24 cellular contexts compared by ENCODE assay signal in the genomic region with DNA sequence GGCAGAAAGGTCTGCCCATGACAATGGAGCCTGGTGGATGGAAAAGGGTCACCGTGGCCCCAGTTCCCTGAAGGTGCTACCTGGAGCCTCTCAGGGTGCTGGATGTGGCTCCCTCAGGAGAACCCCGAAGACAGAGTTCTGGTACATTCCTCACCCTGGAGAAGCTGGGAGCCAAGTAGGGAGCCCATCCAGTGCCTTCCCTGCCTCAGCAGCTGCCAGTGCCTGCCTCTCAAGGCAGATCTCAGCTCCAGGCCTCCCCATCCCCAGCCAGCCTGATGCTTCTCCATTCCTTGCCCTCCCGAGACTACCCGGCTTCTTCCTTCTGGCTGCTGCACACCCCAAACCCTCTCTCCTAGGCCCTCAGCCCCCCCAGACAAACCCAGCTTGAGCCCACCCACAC. TPM values are rescaled to one million over a fixed set of nuclear protein-coding genes. Genes with fewer than 3 reads are reported as not detected.
DNase-seq lines count a peak whose midpoint lies in the region; ATAC-seq, FAIRE-seq and TF ChIP-seq lines count a peak whose summit lies in the region.
"Had no signal": no experiment of that assay in that cellular context is flagged by ENCODE, and none has a peak within 500 bp of the region (broad histone marks: within the 10 kb centered on the region; RNA-seq: fewer than 3 reads in every experiment).

No MANE protein-coding gene starts in this region.

- ATAC-seq in heart left ventricle: no peak
- ATAC-seq in left ventricle myocardium superior: no peak
- ATAC-seq in GM18907 (IDR thresholded peaks at IDR 0.05; ENCODE audit: unreplicated experiment): no peak
- ATAC-seq: CD8-positive, alpha-beta T cell; HCT116 had no signal

- no peak overlapping the region for H3K4me3 ChIP-seq in heart left ventricle
- H3K4me3 ChIP-seq: A549; BLaER1 treated with 17β-estradiol and CSF1 and Interleukin-3, amounts not matched to agents 10 nM and 100 nM; GM23248 had no signal

- H3K27ac ChIP-seq in heart left ventricle: no peak overlapping the region
- H3K27ac ChIP-seq: A549; BLaER1 treated with 17β-estradiol and CSF1 and Interleukin-3, amounts not matched to agents 10 nM and 100 nM; GM23248 had no signal

- WGBS in heart left ventricle, 4 donors: 93 to 96% (median 94%) methylated on average over 4 of the region's 4 CpGs

- no peak for TF ChIP-seq POLR2A in heart left ventricle (IDR thresholded peaks at IDR 0.05)

- intact Hi-C loops in heart left ventricle (cut with DNase I): no loop called here
- intact Hi-C loops in left ventricle myocardium superior (cut with micrococcal nuclease): no loop called here

- TF ChIP-seq CTCF in heart left ventricle (IDR thresholded peaks at IDR 0.05): no peak
- TF ChIP-seq CTCF in chondrocyte (IDR thresholded peaks at IDR 0.05): no peak
- no peak for TF ChIP-seq CTCF in nephron progenitor cell (IDR thresholded peaks at IDR 0.05)

- no peak overlapping the region for H3K4me3 Mint-ChIP-seq in chondrocyte (ENCODE audit: unreplicated experiment)
- H3K4me3 Mint-ChIP-seq in nephron progenitor cell: no peak overlapping the region
- H3K4me3 Mint-ChIP-seq: CD8-positive, alpha-beta T cell; H9 had no signal

- H3K27me3 ChIP-seq in heart left ventricle: peaks cover 0 to 4% (median 0%) of the 10 kb centered on the region in 9 donors
- H3K27me3 ChIP-seq: BE2C; BLaER1 treated with 17β-estradiol and CSF1 and Interleukin-3, amounts not matched to agents 10 nM and 100 nM had no signal

- no peaks in the 10 kb centered on the region for H3K4me1 ChIP-seq in heart left ventricle
- H3K4me1 ChIP-seq: BE2C; BLaER1 treated with 17β-estradiol and CSF1 and Interleukin-3, amounts not matched to agents 10 nM and 100 nM; Caco-2 had no signal

- H3K36me3 Mint-ChIP-seq in chondrocyte (ENCODE audit: low read depth) (no peaks in the 10 kb centered on the region), nephron progenitor cell (ENCODE audit: low read depth) (no peaks in the 10 kb centered on the region)
- H3K36me3 Mint-ChIP-seq: CD8-positive, alpha-beta T cell had no signal

- H3K4me1 Mint-ChIP-seq in chondrocyte (ENCODE audit: low read depth) (no peaks in the 10 kb centered on the region), nephron progenitor cell (no peaks in the 10 kb centered on the region)
- H3K4me1 Mint-ChIP-seq: H9 had no signal

- DNase-seq in heart left ventricle (peak in 3 of 5 donors; percentile 4 to 14 (median 9)), left ventricle myocardium superior (no peak), chondrocyte (ENCODE audit: low spot score) (peak; percentile 61), nephron progenitor cell (no peak), EL (no peak), GM19239 (ENCODE audit: insufficient read length, low spot score) (no peak)
- DNase-seq: 8988T, ACHN, AML-193, BE2C, Caco-2, DMS79, GF-D8, GM23248, H9 had no signal

- H3K27me3 Mint-ChIP-seq in chondrocyte (ENCODE audit: low read depth) (peaks cover 6% of the 10 kb centered on the region), nephron progenitor cell (ENCODE audit: low read depth, poor library complexity) (peaks cover 17% of the 10 kb centered on the region)

- H3K9me3 Mint-ChIP-seq in chondrocyte (ENCODE audit: low read depth): no peaks in the 10 kb centered on the region
- H3K9me3 Mint-ChIP-seq in nephron progenitor cell: no peaks in the 10 kb centered on the region
- H3K9me3 Mint-ChIP-seq: CD8-positive, alpha-beta T cell; H9 had no signal

- H3K27ac Mint-ChIP-seq in chondrocyte (ENCODE audit: unreplicated experiment) (no peak overlapping the region), nephron progenitor cell (peak overlapping the region; percentile 70)
- H3K27ac Mint-ChIP-seq: CD8-positive, alpha-beta T cell had no signal

- FAIRE-seq in GM19239 (lab: Jason Lieb, UNC): no peak
- FAIRE-seq: A549, GM12891, GM18507 had no signal

- peaks cover 0 to 25% (median 3%) of the 10 kb centered on the region in 9 donors for H3K36me3 ChIP-seq in heart left ventricle
- H3K36me3 ChIP-seq: BE2C; BLaER1 treated with 17β-estradiol and CSF1 and Interleukin-3, amounts not matched to agents 10 nM and 100 nM had no signal

- H3K9me3 ChIP-seq in heart left ventricle: no peaks in the 10 kb centered on the region
- H3K9me3 ChIP-seq: A549; BE2C; BLaER1 treated with 17β-estradiol and CSF1 and Interleukin-3, amounts not matched to agents 10 nM and 100 nM; Caco-2 had no signal

RNA-seq across cellular contexts. Expression of a gene that starts 20.5 kb away (rescaled TPM):
- total RNA-seq in heart left ventricle: not detected
- polyA plus RNA-seq in heart left ventricle: not detected
- total RNA-seq in left ventricle myocardium superior: not detected
- not detected in 3 replicates for total RNA-seq in chondrocyte
- total RNA-seq: Caco-2; CD8-positive, alpha-beta T cell; G401; GM23248; H4; H9 had no signal
- polyA plus RNA-seq: A549, GM23248 had no signal

RNA-seq across cellular contexts. Expression of a gene that starts 23.5 kb away (rescaled TPM):
- total RNA-seq in heart left ventricle (10 to 100 TPM in 2 of 9 donors, 1 to 10 TPM in 7; 1.7 to 13.0 (median 6.3) TPM), left ventricle myocardium superior (3.9 TPM), chondrocyte (0.31 to 0.64 TPM (median 0.32 TPM) in 3 replicates)
- polyA plus RNA-seq in heart left ventricle: 1 to 10 TPM; 2.4 to 5.8 TPM
- total RNA-seq: Caco-2, G401, GM23248, H4 had no signal

Comparison
In these comparisons a context has a peak if more than half of its experiments do, and no peak if none do; other contexts are left out.
1. DNase-seq: peak in heart left ventricle (3 of 5) and chondrocyte (single experiment); none in left ventricle myocardium superior (single experiment), nephron progenitor cell (single experiment), EL (single experiment) and GM19239 (single experiment).